ENCODE assay signal across 1 cellular context in genomic region chr1:50968021-50968883, GRCh38.
A peak's percentile ranks its signal among the peaks of the same experiment; 100 is the strongest.
TF ChIP-seq lines count a peak whose summit lies in the region.

No MANE protein-coding gene starts in this region.

TF ChIP-seq in A549, 52 proteins besides CTCF, POLR2A, EP300 and RAD21 (continued from another document):
- TF ChIP-seq NPAS2 (CRISPR knock-in tag; IDR thresholded peaks at IDR 0.05; ENCODE audit: borderline replicate concordance): no peak
- peak; percentile 86 for TF ChIP-seq MAX (IDR thresholded peaks at IDR 0.05)
- TF ChIP-seq ESRRA (IDR thresholded peaks at IDR 0.05; ENCODE audit: borderline replicate concordance, low read length): no peak
- TF ChIP-seq ELK1 (IDR thresholded peaks at IDR 0.05; ENCODE audit: low read depth, low read length): no peak
- no peak for TF ChIP-seq JUNB (IDR thresholded peaks at IDR 0.05)
- 0 out of 2 replicates have a peak, but pooled peaks have one; percentile 42 for TF ChIP-seq PHF8 (IDR thresholded peaks at IDR 0.05; ENCODE audit: borderline replicate concordance, low read depth)
